4 cellular contexts compared by ENCODE assay signal in genomic region chr22:23952794-23953405, GRCh38. TPM values are rescaled to one million over a fixed set of nuclear protein-coding genes. Genes with fewer than 3 reads are reported as not detected.
"Had no signal": no experiment of that assay in that cellular context is flagged by ENCODE, and none has a peak within 500 bp of the region (broad histone marks: within the 10 kb centered on the region; RNA-seq: fewer than 3 reads in every experiment).

No MANE protein-coding gene starts in this region.

RNA-seq across cellular contexts. Expression of gene GSTT2, which starts 27.0 kb away (rescaled TPM):
- total RNA-seq: NCI-H460, SK-MEL-5 had no signal

RNA-seq across cellular contexts. Expression of gene GSTT4, which starts 52.4 kb away (rescaled TPM):
- total RNA-seq: HT-29, NCI-H460, SK-MEL-5 had no signal
- polyA plus RNA-seq: SK-N-SH had no signal
